Comparison of ENCODE assay signal across 1 cellular context in the genomic region with DNA sequence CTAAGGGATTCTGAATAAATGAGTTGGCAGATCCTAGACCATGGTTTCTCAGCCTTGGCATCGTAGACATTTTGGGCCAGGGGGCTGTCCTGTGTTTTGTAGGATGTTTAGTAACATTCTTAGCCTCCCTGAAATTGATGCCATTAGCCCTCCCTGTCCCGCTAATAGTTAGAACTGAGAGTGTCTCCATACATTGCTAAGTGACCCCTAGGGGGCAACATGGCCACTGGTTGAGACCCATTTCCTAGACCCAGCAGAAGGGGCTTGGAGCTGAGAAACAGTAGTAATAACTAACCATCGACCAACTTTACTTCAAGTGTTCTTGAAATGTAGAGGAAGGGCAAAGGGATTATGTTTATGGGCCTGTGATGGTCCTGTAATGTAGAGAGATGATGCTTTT.
TF ChIP-seq lines count a peak whose summit lies in the region.

No MANE protein-coding gene starts in this region.

TF ChIP-seq in GM23338, 12 proteins besides CTCF, POLR2A, EP300 and RAD21:
- TF ChIP-seq NANOG (IDR thresholded peaks at IDR 0.05; ENCODE audit: borderline replicate concordance) (no peak), CREB1 (CRISPR knock-in tag; IDR thresholded peaks at IDR 0.05; ENCODE audit: low read depth) (no peak), ZNF114 (CRISPR knock-in tag; IDR thresholded peaks at IDR 0.05) (no peak), STAT1 (IDR thresholded peaks at IDR 0.05; ENCODE audit: unreplicated experiment) (no peak), REST (IDR thresholded peaks at IDR 0.05; ENCODE audit: unreplicated experiment) (no peak), EZH2 (IDR thresholded peaks at IDR 0.05; ENCODE audit: low read depth, unreplicated experiment) (no peak)
- TF ChIP-seq, protein P1, sequence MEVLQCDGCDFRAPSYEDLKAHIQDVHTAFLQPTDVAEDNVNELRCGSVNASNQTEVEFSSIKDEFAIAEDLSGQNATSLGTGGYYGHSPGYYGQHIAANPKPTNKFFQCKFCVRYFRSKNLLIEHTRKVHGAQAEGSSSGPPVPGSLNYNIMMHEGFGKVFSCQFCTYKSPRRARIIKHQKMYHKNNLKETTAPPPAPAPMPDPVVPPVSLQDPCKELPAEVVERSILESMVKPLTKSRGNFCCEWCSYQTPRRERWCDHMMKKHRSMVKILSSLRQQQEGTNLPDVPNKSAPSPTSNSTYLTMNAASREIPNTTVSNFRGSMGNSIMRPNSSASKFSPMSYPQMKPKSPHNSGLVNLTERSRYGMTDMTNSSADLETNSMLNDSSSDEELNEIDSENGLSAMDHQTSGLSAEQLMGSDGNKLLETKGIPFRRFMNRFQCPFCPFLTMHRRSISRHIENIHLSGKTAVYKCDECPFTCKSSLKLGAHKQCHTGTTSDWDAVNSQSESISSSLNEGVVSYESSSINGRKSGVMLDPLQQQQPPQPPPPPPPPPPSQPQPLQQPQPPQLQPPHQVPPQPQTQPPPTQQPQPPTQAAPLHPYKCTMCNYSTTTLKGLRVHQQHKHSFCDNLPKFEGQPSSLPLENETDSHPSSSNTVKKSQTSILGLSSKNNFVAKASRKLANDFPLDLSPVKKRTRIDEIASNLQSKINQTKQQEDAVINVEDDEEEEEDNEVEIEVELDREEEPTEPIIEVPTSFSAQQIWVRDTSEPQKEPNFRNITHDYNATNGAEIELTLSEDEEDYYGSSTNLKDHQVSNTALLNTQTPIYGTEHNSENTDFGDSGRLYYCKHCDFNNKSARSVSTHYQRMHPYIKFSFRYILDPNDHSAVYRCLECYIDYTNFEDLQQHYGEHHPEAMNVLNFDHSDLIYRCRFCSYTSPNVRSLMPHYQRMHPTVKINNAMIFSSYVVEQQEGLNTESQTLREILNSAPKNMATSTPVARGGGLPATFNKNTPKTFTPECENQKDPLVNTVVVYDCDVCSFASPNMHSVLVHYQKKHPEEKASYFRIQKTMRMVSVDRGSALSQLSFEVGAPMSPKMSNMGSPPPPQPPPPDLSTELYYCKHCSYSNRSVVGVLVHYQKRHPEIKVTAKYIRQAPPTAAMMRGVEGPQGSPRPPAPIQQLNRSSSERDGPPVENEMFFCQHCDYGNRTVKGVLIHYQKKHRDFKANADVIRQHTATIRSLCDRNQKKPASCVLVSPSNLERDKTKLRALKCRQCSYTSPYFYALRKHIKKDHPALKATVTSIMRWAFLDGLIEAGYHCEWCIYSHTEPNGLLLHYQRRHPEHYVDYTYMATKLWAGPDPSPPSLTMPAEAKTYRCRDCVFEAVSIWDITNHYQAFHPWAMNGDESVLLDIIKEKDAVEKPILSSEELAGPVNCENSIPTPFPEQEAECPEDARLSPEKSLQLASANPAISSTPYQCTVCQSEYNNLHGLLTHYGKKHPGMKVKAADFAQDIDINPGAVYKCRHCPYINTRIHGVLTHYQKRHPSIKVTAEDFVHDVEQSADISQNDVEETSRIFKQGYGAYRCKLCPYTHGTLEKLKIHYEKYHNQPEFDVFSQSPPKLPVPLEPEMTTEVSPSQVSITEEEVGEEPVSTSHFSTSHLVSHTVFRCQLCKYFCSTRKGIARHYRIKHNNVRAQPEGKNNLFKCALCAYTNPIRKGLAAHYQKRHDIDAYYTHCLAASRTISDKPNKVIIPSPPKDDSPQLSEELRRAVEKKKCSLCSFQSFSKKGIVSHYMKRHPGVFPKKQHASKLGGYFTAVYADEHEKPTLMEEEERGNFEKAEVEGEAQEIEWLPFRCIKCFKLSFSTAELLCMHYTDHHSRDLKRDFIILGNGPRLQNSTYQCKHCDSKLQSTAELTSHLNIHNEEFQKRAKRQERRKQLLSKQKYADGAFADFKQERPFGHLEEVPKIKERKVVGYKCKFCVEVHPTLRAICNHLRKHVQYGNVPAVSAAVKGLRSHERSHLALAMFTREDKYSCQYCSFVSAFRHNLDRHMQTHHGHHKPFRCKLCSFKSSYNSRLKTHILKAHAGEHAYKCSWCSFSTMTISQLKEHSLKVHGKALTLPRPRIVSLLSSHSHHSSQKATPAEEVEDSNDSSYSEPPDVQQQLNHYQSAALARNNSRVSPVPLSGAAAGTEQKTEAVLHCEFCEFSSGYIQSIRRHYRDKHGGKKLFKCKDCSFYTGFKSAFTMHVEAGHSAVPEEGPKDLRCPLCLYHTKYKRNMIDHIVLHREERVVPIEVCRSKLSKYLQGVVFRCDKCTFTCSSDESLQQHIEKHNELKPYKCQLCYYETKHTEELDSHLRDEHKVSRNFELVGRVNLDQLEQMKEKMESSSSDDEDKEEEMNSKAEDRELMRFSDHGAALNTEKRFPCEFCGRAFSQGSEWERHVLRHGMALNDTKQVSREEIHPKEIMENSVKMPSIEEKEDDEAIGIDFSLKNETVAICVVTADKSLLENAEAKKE (CRISPR knock-in tag; IDR thresholded peaks at IDR 0.05) = no peak
